In genomic region chr7:66125052-66125694, GRCh38 we compare ENCODE assay signal across 12 cellular contexts. TPM values are rescaled to one million over a fixed set of nuclear protein-coding genes. Genes with fewer than 3 reads are reported as not detected.
DNase-seq lines count a peak whose midpoint lies in the region; ATAC-seq, FAIRE-seq and TF ChIP-seq lines count a peak whose summit lies in the region.
"Had no signal": no experiment of that assay in that cellular context is flagged by ENCODE, and none has a peak within 500 bp of the region (broad histone marks: within the 10 kb centered on the region; RNA-seq: fewer than 3 reads in every experiment).

No MANE protein-coding gene starts in this region.

- no peak overlapping the region for H3K4me3 ChIP-seq in CD8-positive, alpha-beta memory T cell (ENCODE audit: low read length)
- no peak overlapping the region for H3K4me3 ChIP-seq in kidney (ENCODE audit: low read length in 2 of 2)
- H3K4me3 ChIP-seq: testis had no signal

- peaks cover 51 to 61% (median 56%) of the 10 kb centered on the region in 3 donors for H3K4me1 Mint-ChIP-seq in CD8-positive, alpha-beta memory T cell
- H3K4me1 Mint-ChIP-seq in endothelial cell (ENCODE audit: unreplicated experiment) (peaks cover 17% of the 10 kb centered on the region), nephron progenitor cell (peaks cover 27% of the 10 kb centered on the region)

- peak overlapping the region; percentile 12 for H3K27ac ChIP-seq in CD8-positive, alpha-beta memory T cell (ENCODE audit: low read depth, low read length)
- peak overlapping the region in 1 of 2 donors; percentile 23 for H3K27ac ChIP-seq in kidney (ENCODE audit: low read depth in 2 of 2, low read length in 2 of 2)

- H3K36me3 Mint-ChIP-seq in CD8-positive, alpha-beta memory T cell: peaks cover 0 to 22% (median 0%) of the 10 kb centered on the region in 3 donors
- H3K36me3 Mint-ChIP-seq in endothelial cell (ENCODE audit: low read depth, unreplicated experiment): no peaks in the 10 kb centered on the region
- H3K36me3 Mint-ChIP-seq in nephron progenitor cell (ENCODE audit: low read depth): peaks cover 15% of the 10 kb centered on the region

- POLR2A ChIA-PET in CD8-positive, alpha-beta memory T cell (lab: Charles Lee): no interaction called here

- no peaks in the 10 kb centered on the region for H3K27me3 ChIP-seq in CD8-positive, alpha-beta memory T cell (ENCODE audit: insufficient read depth, low read length, poor library complexity, severe bottlenecking)
- H3K27me3 ChIP-seq: testis had no signal

- no peaks in the 10 kb centered on the region for H3K9me3 ChIP-seq in CD8-positive, alpha-beta memory T cell (ENCODE audit: low read length)
- no peaks in the 10 kb centered on the region for H3K9me3 ChIP-seq in kidney (ENCODE audit: control insufficient read depth in 1 of 2, low read length in 2 of 2)
- H3K9me3 ChIP-seq: testis had no signal

- H3K9ac ChIP-seq in kidney (ENCODE audit: low read length in 2 of 2): no peak overlapping the region

- DNase-seq in CD8-positive, alpha-beta memory T cell: peak in 1 of 5 donors; percentile 7
- DNase-seq in SK-N-DZ (ENCODE audit: low spot score) (peak; percentile 71), endothelial cell (ENCODE audit: low spot score) (no peak), nephron progenitor cell (no peak), AG08395 (ENCODE audit: low spot score) (no peak), kidney (no peak), DMS53 treated with DMSO at 0.1 percent for 48 hours (lab: John Stamatoyannopoulos, UW; ENCODE audit: unreplicated experiment) (no peak)
- DNase-seq: DND-41, NCI-H2029 treated with DMSO at 0.1 percent for 48 hours, testis had no signal

- H3K9me3 Mint-ChIP-seq in CD8-positive, alpha-beta memory T cell: no peaks in the 10 kb centered on the region
- H3K9me3 Mint-ChIP-seq in endothelial cell (ENCODE audit: unreplicated experiment) (no peaks in the 10 kb centered on the region), nephron progenitor cell (no peaks in the 10 kb centered on the region)

- TF ChIP-seq CTCF in endothelial cell (IDR thresholded peaks at IDR 0.05; ENCODE audit: unreplicated experiment) (no peak), nephron progenitor cell (IDR thresholded peaks at IDR 0.05) (no peak), kidney (IDR thresholded peaks at IDR 0.05; ENCODE audit: borderline replicate concordance, extremely low read depth, insufficient read depth) (no peak)

- peaks cover 18% of the 10 kb centered on the region for H3K4me1 ChIP-seq in CD8-positive, alpha-beta memory T cell (ENCODE audit: insufficient read depth, low read length)
- H3K4me1 ChIP-seq in kidney (ENCODE audit: control insufficient read depth in 1 of 2, insufficient read depth in 1 of 2, low read depth in 1 of 2, low read length in 2 of 2): peaks cover 0 to 2% of the 10 kb centered on the region in 2 donors

- H3K27ac Mint-ChIP-seq in CD8-positive, alpha-beta memory T cell: peak overlapping the region; percentile 56 to 91 (median 82)
- H3K27ac Mint-ChIP-seq in endothelial cell (ENCODE audit: unreplicated experiment) (peak overlapping the region; percentile 37), nephron progenitor cell (peak overlapping the region; percentile 33)

- no peaks in the 10 kb centered on the region for H3K27me3 Mint-ChIP-seq in CD8-positive, alpha-beta memory T cell
- no peaks in the 10 kb centered on the region for H3K27me3 Mint-ChIP-seq in endothelial cell (ENCODE audit: unreplicated experiment)
- no peaks in the 10 kb centered on the region for H3K27me3 Mint-ChIP-seq in nephron progenitor cell (ENCODE audit: low read depth, poor library complexity)

- intact Hi-C loops in kidney (cut with DNase I): no loop called here

- H3K36me3 ChIP-seq in CD8-positive, alpha-beta memory T cell (ENCODE audit: insufficient read depth, low read length): no peaks in the 10 kb centered on the region
- H3K36me3 ChIP-seq in kidney (ENCODE audit: control insufficient read depth in 1 of 2, insufficient read depth in 2 of 2, low read length in 2 of 2): no peaks in the 10 kb centered on the region

- CTCF ChIA-PET in CD8-positive, alpha-beta memory T cell (lab: Charles Lee): no interaction called here

- peak overlapping the region in 6 of 7 donors; percentile 2 to 51 (median 28) for H3K4me3 Mint-ChIP-seq in CD8-positive, alpha-beta memory T cell
- H3K4me3 Mint-ChIP-seq in endothelial cell (ENCODE audit: unreplicated experiment) (no peak overlapping the region), nephron progenitor cell (no peak overlapping the region)

- no peak for FAIRE-seq in kidney (lab: Jason Lieb, UNC)
- FAIRE-seq: endometrium had no signal

- ATAC-seq in HG02678 (IDR thresholded peaks at IDR 0.05; ENCODE audit: unreplicated experiment): no peak

RNA-seq across cellular contexts. Expression of gene CRCP, which starts 10.5 kb away (rescaled TPM):
- 10 to 100 TPM; 34.1 to 35.4 TPM for total RNA-seq in CD8-positive, alpha-beta memory T cell
- polyA plus RNA-seq in CD8-positive, alpha-beta memory T cell: 33.7 TPM
- 44.9 and 50.9 TPM in 2 replicates for polyA plus RNA-seq in SK-N-DZ (2014; cell fraction: cytosol; rRNA removed)
- 14.9 and 17.1 TPM in 2 replicates for polyA plus RNA-seq in SK-N-DZ (2014; cell fraction: nucleus; rRNA removed)
- total RNA-seq in endothelial cell (ENCODE audit: unreplicated experiment): 19.2 TPM
- 35.8 TPM for total RNA-seq in kidney
- 16.8 TPM for polyA plus RNA-seq in kidney (ENCODE audit: insufficient read depth, low read depth, low replicate concordance)

RNA-seq across cellular contexts. Expression of gene ASL, which starts 49.6 kb away (rescaled TPM):
- 10 to 100 TPM; 24.2 to 27.7 TPM for total RNA-seq in CD8-positive, alpha-beta memory T cell
- polyA plus RNA-seq in CD8-positive, alpha-beta memory T cell: 14.1 TPM
- polyA plus RNA-seq in SK-N-DZ (2014; cell fraction: cytosol; rRNA removed): 25.0 and 28.4 TPM in 2 replicates
- polyA plus RNA-seq in SK-N-DZ (2014; cell fraction: nucleus; rRNA removed): 52.6 and 62.9 TPM in 2 replicates
- total RNA-seq in endothelial cell (ENCODE audit: unreplicated experiment) (48.3 TPM), kidney (57.2 TPM)
- polyA plus RNA-seq in kidney (ENCODE audit: insufficient read depth, low read depth, low replicate concordance): 111 TPM

Comparison
In these comparisons a context has a peak if more than half of its experiments do, and no peak if none do; other contexts are left out.
1. H3K4me3 Mint-ChIP-seq: peak in CD8-positive, alpha-beta memory T cell (6 of 7); none in endothelial cell (single experiment) and nephron progenitor cell (single experiment).
2. Peak in every context shown above with its lines, with median percentiles within 50 percentile points of each other: H3K27ac Mint-ChIP-seq.